13 cellular contexts compared by ENCODE assay signal in genomic region chr2:168220971-168221819, GRCh38. TPM values are rescaled to one million over a fixed set of nuclear protein-coding genes. Genes with fewer than 3 reads are reported as not detected.
DNase-seq lines count a peak whose midpoint lies in the region; ATAC-seq and TF ChIP-seq lines count a peak whose summit lies in the region.
"Had no signal": no experiment of that assay in that cellular context is flagged by ENCODE, and none has a peak within 500 bp of the region (broad histone marks: within the 10 kb centered on the region; RNA-seq: fewer than 3 reads in every experiment).

No MANE protein-coding gene starts in this region.

- H3K36me3 ChIP-seq in heart right ventricle (no peaks in the 10 kb centered on the region), right atrium auricular region (no peaks in the 10 kb centered on the region), liver (ENCODE audit: control insufficient read depth in 4 of 4, insufficient read depth in 3 of 4, low read depth in 1 of 4, low read length in 3 of 4) (no peaks in the 10 kb centered on the region)
- H3K36me3 ChIP-seq: neutrophil, uterus had no signal

- H3K27me3 ChIP-seq in heart right ventricle (no peaks in the 10 kb centered on the region), right atrium auricular region (no peaks in the 10 kb centered on the region), dorsolateral prefrontal cortex (no peaks in the 10 kb centered on the region), liver (ENCODE audit: control insufficient read depth in 4 of 4, insufficient read depth in 4 of 4, low read length in 3 of 4) (no peaks in the 10 kb centered on the region)
- H3K27me3 ChIP-seq: neutrophil, uterus had no signal

- peaks cover 25% of the 10 kb centered on the region for H3K4me1 Mint-ChIP-seq in type B pancreatic cell (ENCODE audit: unreplicated experiment)

- intact Hi-C loops in heart right ventricle (cut with DNase I) (no loop called here), dorsolateral prefrontal cortex (cut with DNase I) (no loop called here)

- peaks cover 0 to 56% (median 25%) of the 10 kb centered on the region in 9 donors for H3K4me1 ChIP-seq in heart right ventricle
- peaks cover 0 to 4% of the 10 kb centered on the region in 2 donors for H3K4me1 ChIP-seq in right atrium auricular region
- H3K4me1 ChIP-seq in liver (ENCODE audit: control insufficient read depth in 4 of 4, insufficient read depth in 4 of 4, low read length in 3 of 4) = no peaks in the 10 kb centered on the region
- H3K4me1 ChIP-seq: uterus had no signal

- ATAC-seq in heart right ventricle = peak in 1 of 8 donors; percentile 13

- no peak overlapping the region for H3K9ac ChIP-seq in liver (ENCODE audit: low read depth in 1 of 2, low read length in 2 of 2)

- TF ChIP-seq RAD21 in liver (IDR thresholded peaks at IDR 0.05) = no peak

- H3K27ac Mint-ChIP-seq in type B pancreatic cell = peak overlapping the region; percentile 38
- H3K27ac Mint-ChIP-seq: activated naive CD8-positive, alpha-beta T cell treated with anti-CD3 and anti-CD28 coated beads, Interleukin-2, amount 10 ng/mL, durations not matched to agents 7 days and 5 days had no signal

- H3K27me3 Mint-ChIP-seq in type B pancreatic cell = no peaks in the 10 kb centered on the region
- H3K27me3 Mint-ChIP-seq: activated naive CD8-positive, alpha-beta T cell treated with anti-CD3 and anti-CD28 coated beads, Interleukin-2, amount 10 ng/mL, durations not matched to agents 7 days and 5 days had no signal

- whole genome bisulfite sequencing in heart right ventricle, 2 donors = 64 to 70% methylated on average over 11 of the region's 11 CpGs
- WGBS in liver = 70% methylated on average over 11 of the region's 11 CpGs

- no peak overlapping the region for H3K4me3 ChIP-seq in heart right ventricle
- no peak overlapping the region for H3K4me3 ChIP-seq in right atrium auricular region
- H3K4me3 ChIP-seq in dorsolateral prefrontal cortex = peak overlapping the region in 3 of 59 donors; percentile 1 to 12 (median 8)
- no peak overlapping the region for H3K4me3 ChIP-seq in liver (ENCODE audit: low read depth in 1 of 3, low read length in 3 of 3)
- H3K4me3 ChIP-seq: uterus had no signal

- peak overlapping the region in 6 of 10 donors; percentile 49 to 76 (median 56) for H3K27ac ChIP-seq in heart right ventricle
- no peak overlapping the region for H3K27ac ChIP-seq in right atrium auricular region
- peak overlapping the region in 39 of 59 donors; percentile 0 to 74 (median 49) for H3K27ac ChIP-seq in dorsolateral prefrontal cortex
- H3K27ac ChIP-seq in liver (ENCODE audit: low read depth in 1 of 2, low read length in 2 of 2) = no peak overlapping the region
- H3K27ac ChIP-seq: HL-60, neutrophil, uterus had no signal

- no peaks in the 10 kb centered on the region for H3K9me3 ChIP-seq in heart right ventricle
- no peaks in the 10 kb centered on the region for H3K9me3 ChIP-seq in right atrium auricular region
- H3K9me3 ChIP-seq in liver (ENCODE audit: control insufficient read depth in 4 of 4, low read length in 3 of 4) = no peaks in the 10 kb centered on the region
- H3K9me3 ChIP-seq: neutrophil, uterus had no signal

- TF ChIP-seq CTCF in heart right ventricle (IDR thresholded peaks at IDR 0.05) (no peak), right atrium auricular region (IDR thresholded peaks at IDR 0.05) (no peak), dorsolateral prefrontal cortex (IDR thresholded peaks at IDR 0.05 in 54 of 56, conservative IDR thresholded peaks at IDR 0.05 in 2 of 56; ENCODE audit: low read depth in 1 of 56, partially characterized antibody in 56 of 56) (no peak), liver (IDR thresholded peaks at IDR 0.05; ENCODE audit: low read depth, low read length, missing input control) (no peak), type B pancreatic cell (conservative IDR thresholded peaks at IDR 0.05) (no peak)

- H3K36me3 Mint-ChIP-seq in type B pancreatic cell = peaks cover 28% of the 10 kb centered on the region

- DNase-seq in heart right ventricle (no peak), right atrium auricular region (ENCODE audit: low spot score) (no peak), dorsolateral prefrontal cortex (no peak), type B pancreatic cell (ENCODE audit: extremely low spot score, unreplicated experiment) (no peak), inferior parietal cortex (ENCODE audit: extremely low spot score) (no peak), NCI-H774 (lab: John Stamatoyannopoulos, UW) (no peak)
- DNase-seq in activated CD4-positive, alpha-beta T cell treated with anti-CD3 and anti-CD28 coated beads for 1 hour = no peak
- DNase-seq: activated naive CD8-positive, alpha-beta T cell treated with anti-CD3 and anti-CD28 coated beads, Interleukin-2, amount 10 ng/mL, durations not matched to agents 7 days and 5 days; DMS53; uterus had no signal

- peaks cover 4% of the 10 kb centered on the region for H3K9me3 Mint-ChIP-seq in type B pancreatic cell
- H3K9me3 Mint-ChIP-seq: activated naive CD8-positive, alpha-beta T cell treated with anti-CD3 and anti-CD28 coated beads, Interleukin-2, amount 10 ng/mL, durations not matched to agents 7 days and 5 days had no signal

- H3K4me3 Mint-ChIP-seq in type B pancreatic cell = no peak overlapping the region
- H3K4me3 Mint-ChIP-seq: activated naive CD8-positive, alpha-beta T cell treated with anti-CD3 and anti-CD28 coated beads, Interleukin-2, amount 10 ng/mL, durations not matched to agents 7 days and 5 days had no signal

TF ChIP-seq in liver, 16 proteins besides CTCF, POLR2A, EP300 and RAD21:
- TF ChIP-seq SP1 (IDR thresholded peaks at IDR 0.05) (peak; percentile 9), ATF3 (IDR thresholded peaks at IDR 0.05) (no peak)

RNA-seq across cellular contexts. Expression of gene STK39, which starts 26.2 kb away (rescaled TPM):
- 10 to 100 TPM; 15.2 to 35.5 (median 19.3) TPM for total RNA-seq in heart right ventricle
- 10 to 100 TPM; 19.1 to 27.7 TPM for polyA plus RNA-seq in heart right ventricle
- 10 to 100 TPM in 1 of 2 donors, 1 to 10 TPM in 1; 6.0 to 13.6 TPM for total RNA-seq in right atrium auricular region
- total RNA-seq in dorsolateral prefrontal cortex = 10 to 100 TPM; 43.5 to 93.5 (median 63.2) TPM
- 1 to 10 TPM in 1 of 2 donors, under 1 TPM in 1; 0.92 to 1.8 TPM for total RNA-seq in liver
- under 1 TPM; 0.29 to 0.53 TPM for polyA plus RNA-seq in liver
- total RNA-seq in type B pancreatic cell (ENCODE audit: low replicate concordance) = 22.0 and 26.2 TPM in 2 replicates

Comparison
In these comparisons a context has a peak if more than half of its experiments do, and no peak if none do; other contexts are left out.
1. H3K27ac ChIP-seq: peak in heart right ventricle (6 of 10) and dorsolateral prefrontal cortex (39 of 59); none in right atrium auricular region (0 of 2) and liver (0 of 2).